In genomic region chr6:145761584-145761983, GRCh38 we compare ENCODE assay signal across 1 cellular context.
TF ChIP-seq lines count a peak whose summit lies in the region.

No MANE protein-coding gene starts in this region.

TF ChIP-seq in Ishikawa, 13 proteins besides CTCF, POLR2A, EP300 and RAD21 (continued from another document):
- TF ChIP-seq REST (IDR thresholded peaks at IDR 0.05; ENCODE audit: low read depth) = no peak
- no peak for TF ChIP-seq FOXM1 (IDR thresholded peaks at IDR 0.05; ENCODE audit: borderline replicate concordance, low read depth)
